Comparison of ENCODE assay signal across 22 cellular contexts in the genomic region with DNA sequence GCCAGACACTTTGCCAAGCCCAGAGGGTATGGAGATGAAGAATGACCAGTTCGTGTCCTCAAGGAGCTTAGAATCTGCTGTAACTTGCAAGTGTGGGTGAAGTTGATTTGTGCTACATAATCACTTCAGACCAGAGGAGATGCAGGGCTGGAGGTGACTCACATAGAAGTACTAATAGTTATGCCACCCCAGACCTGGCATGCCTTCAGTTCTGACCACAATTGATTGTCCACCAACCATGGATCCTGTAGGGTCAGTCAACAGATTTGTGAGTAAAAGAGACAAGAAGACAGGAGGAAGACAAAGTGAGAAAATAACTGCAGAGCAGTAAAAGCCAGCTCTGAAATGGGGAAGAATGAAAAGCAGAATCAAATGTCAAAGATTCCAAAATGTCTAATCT. TPM values are rescaled to one million over a fixed set of nuclear protein-coding genes. Genes with fewer than 3 reads are reported as not detected.
DNase-seq lines count a peak whose midpoint lies in the region; ATAC-seq and TF ChIP-seq lines count a peak whose summit lies in the region.
"Had no signal": no experiment of that assay in that cellular context is flagged by ENCODE, and none has a peak within 500 bp of the region (broad histone marks: within the 10 kb centered on the region; RNA-seq: fewer than 3 reads in every experiment).

No MANE protein-coding gene starts in this region.

- peak overlapping the region; percentile 0 for H3K4me2 ChIP-seq in fibroblast of lung (ENCODE audit: extremely low read depth, insufficient read depth, low read length)
- H3K4me2 ChIP-seq: GM23338 had no signal

- TF ChIP-seq CTCF in fibroblast of lung (conservative IDR thresholded peaks at IDR 0.05 in 1 of 2, IDR thresholded peaks at IDR 0.05 in 1 of 2; ENCODE audit: low read depth in 1 of 2, low read length in 2 of 2): no peak

- peak; percentile 65 for ATAC-seq in SK-N-SH treated with all-trans-retinoic acid at 6 μM for 48 hours
- ATAC-seq in HG03565 (IDR thresholded peaks at IDR 0.05; ENCODE audit: unreplicated experiment): no peak
- ATAC-seq: activated T-helper 17 cell treated with anti-CD3 and anti-CD28 coated beads, Interleukin-2, amount 50 U/mL, for 72 hours; GM23338; sciatic nerve had no signal

- no peak overlapping the region for H3K9ac ChIP-seq in fibroblast of lung (ENCODE audit: insufficient read depth, low read length)

- DNase-seq in GOT3 (lab: John Stamatoyannopoulos, UW) (peak; percentile 25), fibroblast of lung (ENCODE audit: low read depth in 2 of 2) (peak; percentile 44 to 94), stromal cell of bone marrow (ENCODE audit: low read depth) (peak; percentile 49), mucosa of gallbladder (ENCODE audit: low spot score) (no peak)
- DNase-seq in stimulated activated naive CD4-positive, alpha-beta T cell (lab: John Stamatoyannopoulos, UW): no peak
- DNase-seq: activated B cell treated with CpG ODN at 0.5 μM for 24 hours; adrenal gland; DMS79 treated with DMSO at 0.1 percent for 48 hours; hypothalamus; Kasumi-1; NCI-H446; nucleus accumbens; Right ventricle myocardium superior; stimulated activated CD4-positive, alpha-beta T cell treated with anti-CD3 and anti-CD28 coated beads, Interleukin-4, amount 100 ng/mL, for 4 hours had no signal

- H3K36me3 ChIP-seq in fibroblast of lung (ENCODE audit: control insufficient read depth, insufficient read depth, low read length): no peaks in the 10 kb centered on the region
- H3K36me3 ChIP-seq: adrenal gland, tibial nerve had no signal

- peaks cover 6% of the 10 kb centered on the region for H3K4me1 ChIP-seq in fibroblast of lung (ENCODE audit: control insufficient read depth, extremely low read depth, insufficient read depth, low read length)
- H3K4me1 ChIP-seq: adrenal gland, tibial nerve had no signal

- no peak overlapping the region for H3K4me3 ChIP-seq in fibroblast of lung (replicated peaks in 1 of 4; ENCODE audit: control extremely low read depth in 1 of 4, insufficient read depth in 1 of 4, low read depth in 3 of 4, low read length in 4 of 4)
- H3K4me3 ChIP-seq: adrenal gland, GM23338, tibial nerve had no signal

- H2AFZ ChIP-seq in fibroblast of lung (ENCODE audit: low read length): no peak overlapping the region
- H2AFZ ChIP-seq: GM23338 had no signal

- H3K79me2 ChIP-seq in fibroblast of lung (ENCODE audit: control insufficient read depth, insufficient read depth, low read length): no peaks in the 10 kb centered on the region

- no peak overlapping the region for H3K27ac ChIP-seq in fibroblast of lung (ENCODE audit: insufficient read depth, low read length)
- H3K27ac ChIP-seq: adrenal gland, tibial nerve had no signal

- H3K27me3 ChIP-seq in fibroblast of lung (ENCODE audit: control insufficient read depth, insufficient read depth, low read length): no peaks in the 10 kb centered on the region
- H3K27me3 ChIP-seq: adrenal gland, tibial nerve had no signal

- H4K20me1 ChIP-seq in fibroblast of lung (ENCODE audit: control insufficient read depth, extremely low read depth, insufficient read depth, low read length): no peaks in the 10 kb centered on the region

- H3K9me3 ChIP-seq in fibroblast of lung (ENCODE audit: control insufficient read depth, insufficient read depth, low read depth, low read length): no peaks in the 10 kb centered on the region
- H3K9me3 ChIP-seq: adrenal gland, tibial nerve had no signal

TF ChIP-seq in SK-N-SH treated with all-trans-retinoic acid at 6 μM for 48 hours, 23 proteins besides CTCF, POLR2A, EP300 and RAD21:
- TF ChIP-seq ARNTL (CRISPR knock-in tag; IDR thresholded peaks at IDR 0.05; ENCODE audit: borderline replicate concordance, low read depth): no peak
- TF ChIP-seq ZFP3 (CRISPR knock-in tag; IDR thresholded peaks at IDR 0.05): no peak
- TF ChIP-seq ISL1 (CRISPR knock-in tag; IDR thresholded peaks at IDR 0.05): no peak

RNA-seq across cellular contexts. Expression of a gene that starts 51.2 kb away (rescaled TPM):
- total RNA-seq in fibroblast of lung (12.2 and 28.2 TPM in 2 replicates), mucosa of gallbladder (5.0 TPM)
- 9.8 and 15.9 TPM in 2 replicates for polyA plus RNA-seq in fibroblast of lung
- polyA plus RNA-seq in fibroblast of lung (2012): 11.0 and 16.0 TPM in 2 replicates
- polyA minus RNA-seq in fibroblast of lung (ENCODE audit: low replicate concordance): 7.3 and 11.3 TPM in 2 replicates
- total RNA-seq: activated B cell treated with CpG ODN at 0.5 μM for 24 hours; activated CD8-positive, alpha-beta memory T cell treated with anti-CD3 and anti-CD28 coated beads for 36 hours; T-helper 1 cell treated with Interleukin-12 subunit alpha and Interleukin-12 subunit beta and Interleukin-4 antibody, amounts not matched to agents 30 ng/mL and 1 ng/mL, for 36 hours had no signal

Comparison
In these comparisons a context has a peak if more than half of its experiments do, and no peak if none do; other contexts are left out.
1. DNase-seq: peak in GOT3 (single experiment), fibroblast of lung (2 of 2) and stromal cell of bone marrow (single experiment); none in stimulated activated naive CD4-positive, alpha-beta T cell (0 of 6) and mucosa of gallbladder (single experiment).